In genomic region chr11:114193730-114194674, GRCh38 we compare ENCODE assay signal across 13 cellular contexts.
DNase-seq lines count a peak whose midpoint lies in the region; ATAC-seq and TF ChIP-seq lines count a peak whose summit lies in the region.
"Had no signal": no experiment of that assay in that cellular context is flagged by ENCODE, and none has a peak within 500 bp of the region (broad histone marks: within the 10 kb centered on the region; RNA-seq: fewer than 3 reads in every experiment).

No MANE protein-coding gene starts in this region.

- H3K79me2 ChIP-seq in Loucy (ENCODE audit: insufficient read depth, low read length) = no peaks in the 10 kb centered on the region

- no peak overlapping the region for H3K4me2 ChIP-seq in Loucy (ENCODE audit: low read depth, low read length, poor library complexity, severe bottlenecking)

- H3K4me3 ChIP-seq in Loucy (ENCODE audit: low read length, poor library complexity, severe bottlenecking) (no peak overlapping the region), lower lobe of right lung (no peak overlapping the region), thoracic aorta (no peak overlapping the region)

- intact Hi-C loops in lower lobe of right lung (cut with DNase I) = no loop called here

- ATAC-seq in lower lobe of right lung (no peak), thoracic aorta (ENCODE audit: insufficient number of reproducible peaks, low FRiP score, low read depth) (no peak), GM21381 (IDR thresholded peaks at IDR 0.05; ENCODE audit: unreplicated experiment) (no peak)

- no peaks in the 10 kb centered on the region for H4K20me1 ChIP-seq in Loucy (ENCODE audit: insufficient read depth, low read length, poor library complexity, severe bottlenecking)

- H3K4me3 Mint-ChIP-seq in mesothelial cell of epicardium = no peak overlapping the region
- H3K4me3 Mint-ChIP-seq: activated naive CD8-positive, alpha-beta T cell treated with anti-CD3 and anti-CD28 coated beads for 36 hours had no signal

- H3K9ac ChIP-seq in Loucy (ENCODE audit: low read depth, low read length, poor library complexity, severe bottlenecking) = peak overlapping the region; percentile 30

- H3K4me1 ChIP-seq in Loucy (ENCODE audit: insufficient read depth, low read length, poor library complexity, severe bottlenecking) (peaks cover 39% of the 10 kb centered on the region), lower lobe of right lung (peaks cover 68% of the 10 kb centered on the region), thoracic aorta (ENCODE audit: control insufficient read depth in 1 of 2, low read depth in 2 of 2) (peaks cover 54 to 68% of the 10 kb centered on the region in 2 donors)

- peaks cover 40% of the 10 kb centered on the region for H3K27me3 Mint-ChIP-seq in mesothelial cell of epicardium (ENCODE audit: low read depth)
- H3K27me3 Mint-ChIP-seq: activated naive CD8-positive, alpha-beta T cell treated with anti-CD3 and anti-CD28 coated beads for 36 hours had no signal

- H3K9me3 Mint-ChIP-seq in mesothelial cell of epicardium = peaks cover 15% of the 10 kb centered on the region

- H3K27me3 ChIP-seq in Loucy (ENCODE audit: insufficient read depth, low read length, poor library complexity, severe bottlenecking) = no peaks in the 10 kb centered on the region
- H3K27me3 ChIP-seq in lower lobe of right lung (ENCODE audit: low read depth) = no peaks in the 10 kb centered on the region
- H3K27me3 ChIP-seq in thoracic aorta (replicated peaks; ENCODE audit: insufficient read depth) = no peaks in the 10 kb centered on the region
- H3K27me3 ChIP-seq: neutrophil had no signal

- TF ChIP-seq CTCF in Loucy (conservative IDR thresholded peaks at IDR 0.05; ENCODE audit: low read length) = no peak
- TF ChIP-seq CTCF in lower lobe of right lung (IDR thresholded peaks at IDR 0.05) = no peak
- TF ChIP-seq CTCF in thoracic aorta (IDR thresholded peaks at IDR 0.05) = no peak
- no peak for TF ChIP-seq CTCF in mesothelial cell of epicardium (IDR thresholded peaks at IDR 0.05; ENCODE audit: unreplicated experiment)

- 0 out of 2 replicates have a peak, but pooled peaks cover 7% of the 10 kb centered on the region for H3K9me3 ChIP-seq in Loucy (ENCODE audit: insufficient read depth, low read depth, low read length)
- no peaks in the 10 kb centered on the region for H3K9me3 ChIP-seq in lower lobe of right lung
- H3K9me3 ChIP-seq in thoracic aorta = no peaks in the 10 kb centered on the region
- H3K9me3 ChIP-seq: neutrophil had no signal

- H2AFZ ChIP-seq in Loucy (ENCODE audit: low read length) = no peak overlapping the region

- H3K4me1 Mint-ChIP-seq in mesothelial cell of epicardium = peaks cover 34% of the 10 kb centered on the region

- H3K9me2 ChIP-seq in Loucy (replicated peaks; ENCODE audit: low read depth, low read length) = no peaks in the 10 kb centered on the region

- H3K27ac ChIP-seq in lower lobe of right lung (peak overlapping the region; percentile 54), thoracic aorta (peak overlapping the region; percentile 90 to 95)
- H3K27ac ChIP-seq: neutrophil had no signal

- H3K27ac Mint-ChIP-seq in mesothelial cell of epicardium = no peak overlapping the region
- H3K27ac Mint-ChIP-seq: activated naive CD8-positive, alpha-beta T cell treated with anti-CD3 and anti-CD28 coated beads for 36 hours had no signal

- peak; percentile 40 for DNase-seq in amniotic epithelial cell (ENCODE audit: low read depth)
- no peak for DNase-seq in lower lobe of right lung
- DNase-seq in thoracic aorta (ENCODE audit: low spot score) = no peak
- DNase-seq in amniotic stem cell (lab: John Stamatoyannopoulos, UW) = no peak
- DNase-seq in mesothelial cell of epicardium (ENCODE audit: low spot score in 2 of 2, unreplicated experiment in 2 of 2) = no peak
- DNase-seq: activated naive CD8-positive, alpha-beta T cell treated with anti-CD3 and anti-CD28 coated beads for 36 hours; Calu3; dermis blood vessel endothelial cell; foreskin melanocyte; kidney glomerular epithelial cell had no signal

- H3K36me3 ChIP-seq in Loucy (ENCODE audit: insufficient read depth, low read length) (no peaks in the 10 kb centered on the region), lower lobe of right lung (peaks cover 50% of the 10 kb centered on the region), thoracic aorta (peaks cover 41% of the 10 kb centered on the region)
- H3K36me3 ChIP-seq: neutrophil had no signal

- no peaks in the 10 kb centered on the region for H3K36me3 Mint-ChIP-seq in mesothelial cell of epicardium

- no peaks in the 10 kb centered on the region for H3F3A ChIP-seq in Loucy (ENCODE audit: low read depth)
